In genomic region chr1:71014110-71014509, GRCh38 we compare ENCODE assay signal across 26 cellular contexts. TPM values are rescaled to one million over a fixed set of nuclear protein-coding genes. Genes with fewer than 3 reads are reported as not detected.
DNase-seq lines count a peak whose midpoint lies in the region; ATAC-seq, FAIRE-seq and TF ChIP-seq lines count a peak whose summit lies in the region.
"Had no signal": no experiment of that assay in that cellular context is flagged by ENCODE, and none has a peak within 500 bp of the region (broad histone marks: within the 10 kb centered on the region; RNA-seq: fewer than 3 reads in every experiment).

No MANE protein-coding gene starts in this region.

- no peak overlapping the region for H3K4me2 ChIP-seq in astrocyte (ENCODE audit: low read length)

- no peak for ATAC-seq in GM18520 (IDR thresholded peaks at IDR 0.05; ENCODE audit: unreplicated experiment)
- no peak for ATAC-seq in GM21526 (IDR thresholded peaks at IDR 0.05; ENCODE audit: low FRiP score, unreplicated experiment)
- ATAC-seq: effector memory CD8-positive, alpha-beta T cell; pancreas; upper lobe of right lung had no signal

- peaks cover 2% of the 10 kb centered on the region for H3K9me3 Mint-ChIP-seq in astrocyte (ENCODE audit: unreplicated experiment)
- H3K9me3 Mint-ChIP-seq: activated naive CD8-positive, alpha-beta T cell treated with anti-CD3 and anti-CD28 coated beads for 36 hours; effector memory CD8-positive, alpha-beta T cell; nephron progenitor cell had no signal

- no peaks in the 10 kb centered on the region for H3K9me3 ChIP-seq in astrocyte (ENCODE audit: insufficient read depth, low read depth, low read length)
- H3K9me3 ChIP-seq: pancreas, upper lobe of right lung had no signal

- peak; percentile 75 for DNase-seq in AG10803 (ENCODE audit: low read depth)
- DNase-seq in Jurkat, Clone E6-1 (ENCODE audit: low read depth, low spot score): peak; percentile 31
- DNase-seq in astrocyte (ENCODE audit: low read depth): peak; percentile 25
- peak; percentile 23 for DNase-seq in non-pigmented ciliary epithelial cell (ENCODE audit: low read depth)
- DNase-seq in cerebellar cortex (ENCODE audit: low spot score): no peak
- no peak for DNase-seq in GM19240 (ENCODE audit: insufficient read length, low spot score)
- DNase-seq: activated CD8-positive, alpha-beta memory T cell treated with anti-CD3 and anti-CD28 coated beads for 24 hours; activated effector memory CD4-positive, alpha-beta T cell treated with Interleukin-2 at 50 U/mL for 16 hours; activated naive CD8-positive, alpha-beta T cell treated with anti-CD3 and anti-CD28 coated beads for 36 hours; DND-41; effector memory CD8-positive, alpha-beta T cell; erythroblast; NCI-H1048; NCI-H187; NCI-H526 treated with DMSO at 0.1 percent for 48 hours; nephron progenitor cell; pancreas; upper lobe of right lung had no signal

- H3K27me3 ChIP-seq in astrocyte (ENCODE audit: insufficient read depth, low read length): no peaks in the 10 kb centered on the region
- H3K27me3 ChIP-seq: pancreas, upper lobe of right lung had no signal

- no peak for FAIRE-seq in astrocyte (lab: Jason Lieb, UNC)
- FAIRE-seq: frontal cortex, H1, pancreas, RCC 7860, TTC549 had no signal

- no peak overlapping the region for H3K27ac ChIP-seq in astrocyte (ENCODE audit: low read depth, low read length)
- H3K27ac ChIP-seq: coronary artery, pancreas, upper lobe of right lung had no signal

- H2AFZ ChIP-seq in astrocyte (ENCODE audit: low read depth, low read length): no peak overlapping the region

- H4K20me1 ChIP-seq in astrocyte (ENCODE audit: insufficient read depth, low read length): no peaks in the 10 kb centered on the region

- no peaks in the 10 kb centered on the region for H3K79me2 ChIP-seq in astrocyte (ENCODE audit: insufficient read depth, low read length)

- H3K4me3 Mint-ChIP-seq in astrocyte (ENCODE audit: unreplicated experiment): no peak overlapping the region
- H3K4me3 Mint-ChIP-seq: activated naive CD8-positive, alpha-beta T cell treated with anti-CD3 and anti-CD28 coated beads for 36 hours; CD14-positive monocyte; effector memory CD8-positive, alpha-beta T cell; nephron progenitor cell had no signal

- H3K9ac ChIP-seq in astrocyte (ENCODE audit: low read length): no peak overlapping the region

- no peak overlapping the region for H3K27ac Mint-ChIP-seq in astrocyte (ENCODE audit: unreplicated experiment)
- H3K27ac Mint-ChIP-seq: activated naive CD8-positive, alpha-beta T cell treated with anti-CD3 and anti-CD28 coated beads for 36 hours; effector memory CD8-positive, alpha-beta T cell; nephron progenitor cell had no signal

- H3K36me3 Mint-ChIP-seq in astrocyte (ENCODE audit: low read depth, unreplicated experiment): no peaks in the 10 kb centered on the region
- H3K36me3 Mint-ChIP-seq: activated naive CD8-positive, alpha-beta T cell treated with anti-CD3 and anti-CD28 coated beads for 36 hours; CD14-positive monocyte had no signal

- H3K4me1 ChIP-seq in astrocyte (ENCODE audit: insufficient read depth, low read length): no peaks in the 10 kb centered on the region
- H3K4me1 ChIP-seq: pancreas, upper lobe of right lung had no signal

- H3K36me3 ChIP-seq in astrocyte (ENCODE audit: insufficient read depth, low read length): no peaks in the 10 kb centered on the region
- H3K36me3 ChIP-seq: pancreas, upper lobe of right lung had no signal

- H3K4me1 Mint-ChIP-seq in astrocyte (ENCODE audit: low read depth, unreplicated experiment): peaks cover 8% of the 10 kb centered on the region
- H3K4me1 Mint-ChIP-seq: activated naive CD8-positive, alpha-beta T cell treated with anti-CD3 and anti-CD28 coated beads for 36 hours; nephron progenitor cell had no signal

- no peak overlapping the region for H3K4me3 ChIP-seq in AG10803 (ENCODE audit: low read length)
- H3K4me3 ChIP-seq in Jurkat, Clone E6-1 (ENCODE audit: low read length): no peak overlapping the region
- no peak overlapping the region for H3K4me3 ChIP-seq in astrocyte (ENCODE audit: insufficient read depth, low read depth, low read length)
- H3K4me3 ChIP-seq: coronary artery, pancreas, upper lobe of right lung had no signal

- H3K27me3 Mint-ChIP-seq in astrocyte (ENCODE audit: low read depth, unreplicated experiment): no peaks in the 10 kb centered on the region
- H3K27me3 Mint-ChIP-seq: activated naive CD8-positive, alpha-beta T cell treated with anti-CD3 and anti-CD28 coated beads for 36 hours had no signal

- TF ChIP-seq CTCF in AG10803 (conservative IDR thresholded peaks at IDR 0.05; ENCODE audit: low read length) (no peak), astrocyte (IDR thresholded peaks at IDR 0.05; ENCODE audit: insufficient read depth, low read depth, low read length) (no peak)

RNA-seq across cellular contexts. Expression of gene PTGER3, which starts 33.5 kb away (rescaled TPM):
- 0.41 TPM for polyA plus RNA-seq in Jurkat, Clone E6-1 (2012; ENCODE audit: insufficient read depth, insufficient read length)
- total RNA-seq in astrocyte: 0.64 and 1.1 TPM in 2 replicates
- total RNA-seq: activated naive CD8-positive, alpha-beta T cell treated with anti-CD3 and anti-CD28 coated beads for 36 hours had no signal

Comparison
In these comparisons a context has a peak if more than half of its experiments do, and no peak if none do; other contexts are left out.
1. DNase-seq: peak in AG10803 (single experiment), Jurkat, Clone E6-1 (single experiment), astrocyte (single experiment) and non-pigmented ciliary epithelial cell (single experiment); none in cerebellar cortex (single experiment) and GM19240 (single experiment).